8 cellular contexts compared by ENCODE assay signal in genomic region chrX:85244411-85245210, GRCh38. TPM values are rescaled to one million over a fixed set of nuclear protein-coding genes. Genes with fewer than 3 reads are reported as not detected.
A peak's percentile ranks its signal among the peaks of the same experiment; 100 is the strongest.
DNase-seq lines count a peak whose midpoint lies in the region; ATAC-seq and TF ChIP-seq lines count a peak whose summit lies in the region.

No MANE protein-coding gene starts in this region.

- no peaks in the 10 kb centered on the region for H3K4me1 ChIP-seq in gastroesophageal sphincter
- H3K4me1 ChIP-seq in osteoblast (ENCODE audit: insufficient read depth, low read length): no peaks in the 10 kb centered on the region

- no peaks in the 10 kb centered on the region for H3K36me3 Mint-ChIP-seq in activated CD8-positive, alpha-beta memory T cell treated with anti-CD3 and anti-CD28 coated beads, Interleukin-2, amount 10 ng/mL, durations not matched to agents 7 days and 5 days

- ATAC-seq in activated CD8-positive, alpha-beta memory T cell treated with anti-CD3 and anti-CD28 coated beads, Interleukin-2, amount 10 ng/mL, durations not matched to agents 7 days and 5 days: peak; percentile 16
- ATAC-seq in gastroesophageal sphincter (peak; percentile 32), HG03095 (IDR thresholded peaks at IDR 0.05; ENCODE audit: unreplicated experiment) (no peak)

- TF ChIP-seq CTCF in GM20000 (IDR thresholded peaks at IDR 0.05; ENCODE audit: extremely low read depth, missing control alignments) (no peak), gastroesophageal sphincter (IDR thresholded peaks at IDR 0.05) (no peak), osteoblast (IDR thresholded peaks at IDR 0.05; ENCODE audit: extremely low read depth, low read depth, low read length) (no peak)

- H3K4me1 Mint-ChIP-seq in activated CD8-positive, alpha-beta memory T cell treated with anti-CD3 and anti-CD28 coated beads, Interleukin-2, amount 10 ng/mL, durations not matched to agents 7 days and 5 days: peaks cover 6% of the 10 kb centered on the region

- 0 to 23% methylated on average over 4 to 18 of the region's 42 CpGs for WGBS in gastroesophageal sphincter (ENCODE audit: low coverage in 1 of 2), 2 donors

- H3K27me3 Mint-ChIP-seq in activated CD8-positive, alpha-beta memory T cell treated with anti-CD3 and anti-CD28 coated beads, Interleukin-2, amount 10 ng/mL, durations not matched to agents 7 days and 5 days: peaks cover 28% of the 10 kb centered on the region

- peak overlapping the region in 2 of 4 donors; percentile 42 to 47 for H3K27ac ChIP-seq in gastroesophageal sphincter
- H3K27ac ChIP-seq in osteoblast (ENCODE audit: low read depth, low read length): no peak overlapping the region

- H3K27me3 ChIP-seq in gastroesophageal sphincter (no peaks in the 10 kb centered on the region), osteoblast (ENCODE audit: insufficient read depth, low read length) (no peaks in the 10 kb centered on the region)

- no peaks in the 10 kb centered on the region for H3K79me2 ChIP-seq in osteoblast (ENCODE audit: insufficient read depth, low read length)

- DNase-seq in DMS 273 (lab: John Stamatoyannopoulos, UW; ENCODE audit: unreplicated experiment) (peak; percentile 62), GM20000 (ENCODE audit: low spot score) (peak; percentile 28), LoVo (ENCODE audit: low spot score) (peak; percentile 3), osteoblast (ENCODE audit: insufficient read length, low spot score, missing footprints) (peak; percentile 65), occipital lobe (lab: John Stamatoyannopoulos, UW) (no peak)
- no peak for DNase-seq in activated CD8-positive, alpha-beta memory T cell treated with anti-CD3 and anti-CD28 coated beads, Interleukin-2, amount 10 ng/mL, durations not matched to agents 7 days and 5 days

- H3K9me3 ChIP-seq in gastroesophageal sphincter (no peaks in the 10 kb centered on the region), osteoblast (ENCODE audit: low read depth, low read length) (no peaks in the 10 kb centered on the region)

- no peak for TF ChIP-seq EP300 in gastroesophageal sphincter (IDR thresholded peaks at IDR 0.05)

- no peaks in the 10 kb centered on the region for H4K20me1 ChIP-seq in osteoblast (ENCODE audit: insufficient read depth, low read length)

- peak overlapping the region; percentile 46 for H3K27ac Mint-ChIP-seq in activated CD8-positive, alpha-beta memory T cell treated with anti-CD3 and anti-CD28 coated beads, Interleukin-2, amount 10 ng/mL, durations not matched to agents 7 days and 5 days

- H3K36me3 ChIP-seq in gastroesophageal sphincter: no peaks in the 10 kb centered on the region
- H3K36me3 ChIP-seq in osteoblast (ENCODE audit: insufficient read depth, low read length): no peaks in the 10 kb centered on the region

- H3K9me3 Mint-ChIP-seq in activated CD8-positive, alpha-beta memory T cell treated with anti-CD3 and anti-CD28 coated beads, Interleukin-2, amount 10 ng/mL, durations not matched to agents 7 days and 5 days (ENCODE audit: low read depth): no peaks in the 10 kb centered on the region

- TF ChIP-seq POLR2A in gastroesophageal sphincter (IDR thresholded peaks at IDR 0.05): no peak

- peak overlapping the region; percentile 36 to 57 for H3K4me3 ChIP-seq in gastroesophageal sphincter
- peak overlapping the region; percentile 66 for H3K4me3 ChIP-seq in osteoblast (ENCODE audit: insufficient read depth, low read length)

- peak overlapping the region; percentile 66 for H3K4me2 ChIP-seq in osteoblast (ENCODE audit: insufficient read depth, low read length)

- peak overlapping the region; percentile 87 for H2AFZ ChIP-seq in osteoblast (ENCODE audit: low read length)

- CTCF ChIA-PET in activated CD8-positive, alpha-beta memory T cell treated with anti-CD3 and anti-CD28 coated beads, Interleukin-2, amount 10 ng/mL, durations not matched to agents 7 days and 5 days (lab: Charles Lee): no interaction called here

- peak overlapping the region; percentile 74 for H3K4me3 Mint-ChIP-seq in activated CD8-positive, alpha-beta memory T cell treated with anti-CD3 and anti-CD28 coated beads, Interleukin-2, amount 10 ng/mL, durations not matched to agents 7 days and 5 days

RNA-seq across cellular contexts. Expression of gene ZNF711, which starts 0.8 kb away (rescaled TPM):
- under 1 TPM in 1 of 2 experiments, not detected in 1; 0.26 TPM for total RNA-seq in activated CD8-positive, alpha-beta memory T cell treated with anti-CD3 and anti-CD28 coated beads, Interleukin-2, amount 10 ng/mL, durations not matched to agents 7 days and 5 days
- total RNA-seq in gastroesophageal sphincter (1 to 10 TPM in 3 of 4 donors, under 1 TPM in 1; 0.96 to 1.9 (median 1.1) TPM), osteoblast (1.4 and 1.5 TPM in 2 replicates), occipital lobe (127 TPM)

RNA-seq across cellular contexts. Expression of gene SATL1, which starts 1.0 kb away (rescaled TPM):
- under 1 TPM in 1 of 2 experiments, not detected in 1; 0.09 TPM for total RNA-seq in activated CD8-positive, alpha-beta memory T cell treated with anti-CD3 and anti-CD28 coated beads, Interleukin-2, amount 10 ng/mL, durations not matched to agents 7 days and 5 days
- total RNA-seq in gastroesophageal sphincter (not detected), osteoblast (not detected in 2 replicates), occipital lobe (1.2 TPM)

Comparison
In these comparisons a context has a peak if more than half of its experiments do, and no peak if none do; other contexts are left out.
1. DNase-seq: peak in DMS 273 (single experiment), GM20000 (single experiment), LoVo (single experiment) and osteoblast (single experiment); none in activated CD8-positive, alpha-beta memory T cell treated with anti-CD3 and anti-CD28 coated beads, Interleukin-2, amount 10 ng/mL, durations not matched to agents 7 days and 5 days (single experiment) and occipital lobe (single experiment).
2. RNA of gene ZNF711, which starts 0.8 kb away (total RNA-seq): 127 TPM in occipital lobe (single experiment); 1.4 to 1.5 TPM in osteoblast, 0.96 to 1.9 TPM in gastroesophageal sphincter and 0.26 TPM in activated CD8-positive, alpha-beta memory T cell treated with anti-CD3 and anti-CD28 coated beads, Interleukin-2, amount 10 ng/mL, durations not matched to agents 7 days and 5 days; every median in the first group is over 10 times any median in the second.